In the genomic region with DNA sequence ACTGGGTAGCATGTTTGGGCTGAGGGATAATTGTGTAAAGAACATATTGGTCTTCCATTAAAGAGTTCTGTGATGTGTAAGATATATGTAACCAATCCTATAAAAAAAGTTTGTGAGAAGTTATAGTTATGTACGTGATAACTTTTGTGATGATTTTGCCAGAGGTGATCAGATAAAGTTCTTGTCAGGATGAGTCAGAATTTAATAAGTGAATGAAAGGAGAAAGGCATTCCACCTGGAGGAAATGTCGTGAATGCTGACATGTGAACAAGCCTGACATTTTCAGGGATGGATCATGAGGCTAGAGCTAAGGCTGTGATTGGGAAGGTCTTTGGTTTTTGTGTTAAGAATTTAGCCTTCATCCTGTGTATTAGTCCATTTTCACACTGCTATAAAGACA, we compare ENCODE assay signal across 15 cellular contexts.
DNase-seq lines count a peak whose midpoint lies in the region; ATAC-seq and TF ChIP-seq lines count a peak whose summit lies in the region.
"Had no signal": no experiment of that assay in that cellular context is flagged by ENCODE, and none has a peak within 500 bp of the region (broad histone marks: within the 10 kb centered on the region; RNA-seq: fewer than 3 reads in every experiment).

No MANE protein-coding gene starts in this region.

- no peak overlapping the region for H3K27ac Mint-ChIP-seq in activated CD4-positive, alpha-beta memory T cell treated with anti-CD3 and anti-CD28 coated beads, Interleukin-2, amount 10 ng/mL, durations not matched to agents 7 days and 5 days
- H3K27ac Mint-ChIP-seq: CD14-positive monocyte had no signal

- H4K91ac ChIP-seq in IMR-90 (ENCODE audit: insufficient read depth, low read depth, low read length), result no peak overlapping the region

- in situ Hi-C loops in IMR-90 (cut with MboI; ENCODE audit: low sequenced_read_pairs), result no loop called here

- peak overlapping the region; percentile 65; the same call in 1 of the 2 replicates for H3K14ac ChIP-seq in IMR-90 (replicated peaks; ENCODE audit: low read depth, low read length)

- peak overlapping the region; percentile 48; the same call in 1 of the 2 replicates for H3K23ac ChIP-seq in IMR-90 (ENCODE audit: low read depth, low read length)

- dilution Hi-C loops in IMR-90 (cut with HindIII; ENCODE audit: low sequenced_read_pairs, unreplicated experiment), result no loop called here

- H3K27me3 ChIP-seq in IMR-90 (ENCODE audit: control insufficient read depth, insufficient read depth, low read length), result no peaks in the 10 kb centered on the region
- no peaks in the 10 kb centered on the region for H3K27me3 ChIP-seq in RWPE2 (ENCODE audit: insufficient read depth, poor library complexity, severe bottlenecking)

- peaks cover 8% of the 10 kb centered on the region for H3K27me3 Mint-ChIP-seq in activated CD4-positive, alpha-beta memory T cell treated with anti-CD3 and anti-CD28 coated beads, Interleukin-2, amount 10 ng/mL, durations not matched to agents 7 days and 5 days

- H3K36me3 ChIP-seq in IMR-90 (ENCODE audit: control insufficient read depth, insufficient read depth, low read length), result no peaks in the 10 kb centered on the region
- H3K36me3 ChIP-seq in RWPE2 (ENCODE audit: low read depth), result no peaks in the 10 kb centered on the region
- H3K36me3 ChIP-seq: HAP-1 had no signal

- H3K18ac ChIP-seq in IMR-90 (ENCODE audit: low read depth, low read length), result peak overlapping the region; percentile 69; the same call in 1 of the 2 replicates

- H3K4me1 ChIP-seq in IMR-90 (ENCODE audit: control insufficient read depth, insufficient read depth, low read length), result peaks cover 3% of the 10 kb centered on the region; the same call in 1 of the 2 replicates
- H3K4me1 ChIP-seq in RWPE2 (ENCODE audit: insufficient read depth, poor library complexity, severe bottlenecking), result peaks cover 24% of the 10 kb centered on the region
- H3K4me1 ChIP-seq: HAP-1 had no signal

- H3K9ac ChIP-seq in IMR-90 (ENCODE audit: low read depth, low read length), result no peak overlapping the region

- no peak overlapping the region for H3K56ac ChIP-seq in IMR-90 (ENCODE audit: extremely low read depth, insufficient read depth, low read length)

- no CpG with 5 or more reads among the region's 2 CpGs for WGBS in IMR-90 (ENCODE audit: extremely low coverage in 2 of 2, insufficient read length in 1 of 2), 2 experiments

- no peak overlapping the region for H2BK5ac ChIP-seq in IMR-90 (ENCODE audit: low read depth, low read length, poor library complexity, severe bottlenecking)

- H3K4me1 Mint-ChIP-seq in activated CD4-positive, alpha-beta memory T cell treated with anti-CD3 and anti-CD28 coated beads, Interleukin-2, amount 10 ng/mL, durations not matched to agents 7 days and 5 days, result no peaks in the 10 kb centered on the region
- H3K4me1 Mint-ChIP-seq: CD14-positive monocyte; CD4-positive, alpha-beta memory T cell had no signal

- H2BK20ac ChIP-seq in IMR-90 (ENCODE audit: low read depth, low read length), result no peak overlapping the region; the same call in 1 of the 2 replicates

- no peaks in the 10 kb centered on the region for H3K9me3 Mint-ChIP-seq in activated CD4-positive, alpha-beta memory T cell treated with anti-CD3 and anti-CD28 coated beads, Interleukin-2, amount 10 ng/mL, durations not matched to agents 7 days and 5 days

- no peaks in the 10 kb centered on the region for H3K36me3 Mint-ChIP-seq in activated CD4-positive, alpha-beta memory T cell treated with anti-CD3 and anti-CD28 coated beads, Interleukin-2, amount 10 ng/mL, durations not matched to agents 7 days and 5 days (ENCODE audit: low read depth)
- H3K36me3 Mint-ChIP-seq: CD14-positive monocyte; CD4-positive, alpha-beta memory T cell had no signal

- H3K9me3 ChIP-seq in IMR-90 (ENCODE audit: control insufficient read depth, insufficient read depth, low read length), result no peaks in the 10 kb centered on the region
- no peaks in the 10 kb centered on the region for H3K9me3 ChIP-seq in RWPE2 (ENCODE audit: severe bottlenecking)
- H3K9me3 ChIP-seq: HAP-1 had no signal

- peak overlapping the region; percentile 20; the same call in 1 of the 2 replicates for H2AK5ac ChIP-seq in IMR-90 (ENCODE audit: low read depth, low read length)

- no TSS peak for BruUV-seq in IMR-90 (replicated peaks; lab: Mats Ljungman, UMichigan)

- peak overlapping the region; percentile 12; the same call in 1 of the 2 replicates for H3K4ac ChIP-seq in IMR-90 (ENCODE audit: low read depth, low read length)

- TF ChIP-seq CTCF in IMR-90 (conservative IDR thresholded peaks at IDR 0.05; ENCODE audit: low read depth, low read length) (no peak), RWPE2 (IDR thresholded peaks at IDR 0.05; ENCODE audit: poor library complexity, severe bottlenecking) (no peak), epithelial cell of esophagus (IDR thresholded peaks at IDR 0.05; ENCODE audit: insufficient read depth, low read depth, low read length, missing control alignments) (no peak)

- CTCF ChIA-PET in IMR-90 (lab: Yijun Ruan, JAX), result no interaction called here
- CTCF ChIA-PET in activated CD4-positive, alpha-beta memory T cell treated with anti-CD3 and anti-CD28 coated beads, Interleukin-2, amount 10 ng/mL, durations not matched to agents 7 days and 5 days (lab: Charles Lee), result no interaction called here

- no peak overlapping the region for H2AFZ ChIP-seq in IMR-90 (replicated peaks; ENCODE audit: low read length, poor library complexity)

- H3K27ac ChIP-seq in IMR-90 (ENCODE audit: insufficient read depth, low read length) (no peak overlapping the region), RWPE2 (ENCODE audit: poor library complexity, severe bottlenecking) (peak overlapping the region; percentile 81)
- H3K27ac ChIP-seq: HL-60 had no signal

- no peak overlapping the region for H2BK15ac ChIP-seq in IMR-90 (ENCODE audit: low read depth, low read length)

- no peak overlapping the region for H3K4me2 ChIP-seq in IMR-90 (ENCODE audit: low read depth, low read length)

- H3K79me1 ChIP-seq in IMR-90 (ENCODE audit: low read depth in 1 of 2, low read length in 2 of 2), result peaks cover 0 to 15% of the 10 kb centered on the region in 2 experiments; a peak in 1 of 4 replicates

- H2AK9ac ChIP-seq in IMR-90 (replicated peaks; ENCODE audit: low read depth, low read length, poor library complexity), result no peak overlapping the region

- no peak for DNase-seq in IMR-90
- DNase-seq in RWPE2 (ENCODE audit: low spot score), result no peak
- peak; percentile 59 for DNase-seq in epithelial cell of esophagus (ENCODE audit: low read depth)
- peak; percentile 41 for DNase-seq in kidney tubule cell (ENCODE audit: low spot score)
- DNase-seq in C1 segment of cervical spinal cord (lab: John Stamatoyannopoulos, UW), result no peak
- no peak for DNase-seq in activated CD4-positive, alpha-beta memory T cell treated with anti-CD3 and anti-CD28 coated beads, Interleukin-2, amount 10 ng/mL, durations not matched to agents 7 days and 5 days
- DNase-seq: AML-193; CD4-positive, alpha-beta memory T cell; DMS79 treated with DMSO at 0.1 percent for 48 hours; GF-D8 had no signal

- no peak overlapping the region for H4K5ac ChIP-seq in IMR-90 (ENCODE audit: low read depth, low read length)

- no peak overlapping the region for H3K4me3 Mint-ChIP-seq in activated CD4-positive, alpha-beta memory T cell treated with anti-CD3 and anti-CD28 coated beads, Interleukin-2, amount 10 ng/mL, durations not matched to agents 7 days and 5 days
- H3K4me3 Mint-ChIP-seq: CD14-positive monocyte; CD4-positive, alpha-beta memory T cell had no signal

- H3K4me3 ChIP-seq in IMR-90 (ENCODE audit: insufficient read depth, low read depth, low read length) (no peak overlapping the region), RWPE2 (ENCODE audit: severe bottlenecking) (no peak overlapping the region), epithelial cell of esophagus (ENCODE audit: low read length) (no peak overlapping the region)
- H3K4me3 ChIP-seq: HAP-1, K562 had no signal

- TF ChIP-seq RAD21 in IMR-90 (IDR thresholded peaks at IDR 0.05; ENCODE audit: low read length), result no peak

- 0 out of 2 replicates have a peak, but pooled peaks cover 3% of the 10 kb centered on the region for H3K9me1 ChIP-seq in IMR-90 (ENCODE audit: insufficient read depth, low read length)

- no peak for TF ChIP-seq POLR2A in IMR-90 (IDR thresholded peaks at IDR 0.05; ENCODE audit: low read depth, low read length)

- no peak overlapping the region for H4K8ac ChIP-seq in IMR-90 (ENCODE audit: low read depth in 2 of 2, low read length in 2 of 2)

- ATAC-seq in IMR-90 (ENCODE audit: low read depth) (no peak), RWPE2 (ENCODE audit: low read depth) (0 out of 3 replicates have a peak, but pooled peaks have one; percentile 7), GM19035 (IDR thresholded peaks at IDR 0.05; ENCODE audit: unreplicated experiment) (no peak)
- ATAC-seq: K562 had no signal

- no peaks in the 10 kb centered on the region for H4K20me1 ChIP-seq in IMR-90 (ENCODE audit: insufficient read depth, low read length)

- intact Hi-C loops in IMR-90 (cut with micrococcal nuclease), result no loop called here

- no peak overlapping the region for H2BK120ac ChIP-seq in IMR-90 (ENCODE audit: low read depth, low read length)

- POLR2A ChIA-PET in IMR-90 (lab: Charles Lee; ENCODE audit: unreplicated experiment), result no interaction called here
- POLR2A ChIA-PET in activated CD4-positive, alpha-beta memory T cell treated with anti-CD3 and anti-CD28 coated beads, Interleukin-2, amount 10 ng/mL, durations not matched to agents 7 days and 5 days (lab: Charles Lee), result no interaction called here

TF ChIP-seq in IMR-90, 13 proteins besides CTCF, POLR2A, EP300 and RAD21 (continues in another document):
- TF ChIP-seq, protein P1, sequence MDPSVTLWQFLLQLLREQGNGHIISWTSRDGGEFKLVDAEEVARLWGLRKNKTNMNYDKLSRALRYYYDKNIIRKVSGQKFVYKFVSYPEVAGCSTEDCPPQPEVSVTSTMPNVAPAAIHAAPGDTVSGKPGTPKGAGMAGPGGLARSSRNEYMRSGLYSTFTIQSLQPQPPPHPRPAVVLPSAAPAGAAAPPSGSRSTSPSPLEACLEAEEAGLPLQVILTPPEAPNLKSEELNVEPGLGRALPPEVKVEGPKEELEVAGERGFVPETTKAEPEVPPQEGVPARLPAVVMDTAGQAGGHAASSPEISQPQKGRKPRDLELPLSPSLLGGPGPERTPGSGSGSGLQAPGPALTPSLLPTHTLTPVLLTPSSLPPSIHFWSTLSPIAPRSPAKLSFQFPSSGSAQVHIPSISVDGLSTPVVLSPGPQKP (IDR thresholded peaks at IDR 0.05; ENCODE audit: borderline replicate concordance, low read depth, low read length), result no peak
- TF ChIP-seq MAFK (IDR thresholded peaks at IDR 0.05; ENCODE audit: low read depth, low read length), result no peak
- TF ChIP-seq CHD1 (IDR thresholded peaks at IDR 0.05; ENCODE audit: low read depth, low read length), result no peak
- TF ChIP-seq MAZ (IDR thresholded peaks at IDR 0.05; ENCODE audit: borderline replicate concordance, low read depth, low read length), result no peak

Comparison
In these comparisons a context has a peak if more than half of its experiments do, and no peak if none do; other contexts are left out.
1. DNase-seq: peak in epithelial cell of esophagus (single experiment) and kidney tubule cell (single experiment); none in IMR-90 (single experiment), RWPE2 (single experiment), C1 segment of cervical spinal cord (0 of 14) and activated CD4-positive, alpha-beta memory T cell treated with anti-CD3 and anti-CD28 coated beads, Interleukin-2, amount 10 ng/mL, durations not matched to agents 7 days and 5 days (single experiment).